15 cellular contexts compared by ENCODE assay signal in genomic region chr5:120927923-120928322, GRCh38.
"Had no signal": no experiment of that assay in that cellular context is flagged by ENCODE, and none has a peak within 500 bp of the region (broad histone marks: within the 10 kb centered on the region; RNA-seq: fewer than 3 reads in every experiment).

No MANE protein-coding gene starts in this region.

- DNase-seq: activated CD4-positive, alpha-beta memory T cell treated with anti-CD3 and anti-CD28 coated beads for 36 hours; activated CD4-positive, alpha-beta T cell treated with anti-CD3 and anti-CD28 coated beads for 48 hours; activated effector memory CD4-positive, alpha-beta T cell treated with anti-CD3 and anti-CD28 coated beads, Interleukin-2, amount 50 U/mL, for 16 hours; activated naive CD4-positive, alpha-beta T cell treated with anti-CD3 and anti-CD28 coated beads, Interleukin-2, amount 10 ng/mL, durations not matched to agents 7 days and 5 days; amygdala; heart right ventricle; left lung; naive B cell; retina; spleen; stimulated activated CD4-positive, alpha-beta T cell treated with anti-CD3 and anti-CD28 coated beads, Interleukin-4, amount 100 ng/mL, for 1 hour; stimulated activated naive CD4-positive, alpha-beta T cell; upper lobe of left lung had no signal

- H3K4me1 ChIP-seq: heart right ventricle, left lung, spleen, upper lobe of left lung had no signal

- H3K4me3 ChIP-seq: cardiac muscle cell, heart right ventricle, left lung, lung, spleen, upper lobe of left lung had no signal

- H3K27ac ChIP-seq: cardiac muscle cell, heart right ventricle, left lung, spleen, upper lobe of left lung had no signal

- ATAC-seq: heart right ventricle, left lung had no signal

- H3K9me3 ChIP-seq: heart right ventricle, left lung, spleen, upper lobe of left lung had no signal

- H3K36me3 ChIP-seq: cardiac muscle cell, heart right ventricle, left lung, spleen, upper lobe of left lung had no signal

- H3K27me3 ChIP-seq: cardiac muscle cell, heart right ventricle, left lung, spleen, upper lobe of left lung had no signal
